27 cellular contexts compared by ENCODE assay signal in the genomic region with DNA sequence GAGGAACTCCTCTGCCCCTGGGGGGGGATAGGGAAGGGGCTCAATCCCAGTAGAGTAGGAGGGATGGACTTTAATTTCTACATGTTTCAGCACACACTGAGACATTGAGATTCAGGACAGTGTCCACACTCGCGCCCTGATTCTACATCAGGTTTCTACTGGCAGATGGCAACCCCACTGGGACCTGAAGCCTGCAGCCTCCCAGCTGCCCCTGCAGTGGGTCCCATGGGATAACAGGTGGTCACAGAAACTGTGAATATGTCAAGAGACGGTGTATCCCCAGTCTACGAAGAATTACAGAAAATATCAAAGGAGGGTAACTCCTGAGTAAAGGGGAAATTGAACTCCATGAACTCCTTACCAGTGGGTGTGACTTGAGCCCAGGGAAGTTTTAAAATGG. TPM values are rescaled to one million over a fixed set of nuclear protein-coding genes. Genes with fewer than 3 reads are reported as not detected.
DNase-seq lines count a peak whose midpoint lies in the region; TF ChIP-seq lines count a peak whose summit lies in the region.
"Had no signal": no experiment of that assay in that cellular context is flagged by ENCODE, and none has a peak within 500 bp of the region (broad histone marks: within the 10 kb centered on the region; RNA-seq: fewer than 3 reads in every experiment).

No MANE protein-coding gene starts in this region.

- peaks cover 11% of the 10 kb centered on the region for H3K27me3 ChIP-seq in endodermal cell (ENCODE audit: control insufficient read depth, insufficient read depth, low read length, poor library complexity, severe bottlenecking)
- H3K27me3 ChIP-seq in MG63, result peaks cover 10% of the 10 kb centered on the region
- H3K27me3 ChIP-seq: uterus had no signal

- no peak overlapping the region for H3K27ac Mint-ChIP-seq in endodermal cell
- H3K27ac Mint-ChIP-seq: activated CD4-positive, alpha-beta memory T cell treated with anti-CD3 and anti-CD28 coated beads for 36 hours; activated T-helper 1 cell treated with anti-CD3 and anti-CD28 coated beads, Interleukin-12 subunit alpha, Interleukin-12 subunit beta, Interleukin-2, Interleukin-4 antibody, amounts not matched to agents 30 ng/mL and 10 ng/mL and 1 ng/mL, durations not matched to agents 14 hours and 24 hours and 36 hours; effector memory CD8-positive, alpha-beta T cell; T-helper 1 cell treated with Interleukin-12 subunit alpha and Interleukin-12 subunit beta and Interleukin-4 antibody, amounts not matched to agents 30 μg/mL and 1 μg/mL, for 36 hours had no signal

- no peak overlapping the region for H3K4me3 Mint-ChIP-seq in endodermal cell
- H3K4me3 Mint-ChIP-seq: activated CD4-positive, alpha-beta memory T cell treated with anti-CD3 and anti-CD28 coated beads for 36 hours; activated naive CD4-positive, alpha-beta T cell treated with anti-CD3 and anti-CD28 coated beads, Interleukin-2, amount 50 U/mL, for 24 hours; effector memory CD8-positive, alpha-beta T cell; T-helper 1 cell treated with Interleukin-12 subunit alpha and Interleukin-12 subunit beta and Interleukin-4 antibody, amounts not matched to agents 30 μg/mL and 1 μg/mL, for 36 hours had no signal

- H3K4me1 ChIP-seq in endodermal cell (ENCODE audit: control insufficient read depth, insufficient read depth, low read length), result no peaks in the 10 kb centered on the region

- no peaks in the 10 kb centered on the region for H3K9me3 Mint-ChIP-seq in endodermal cell
- H3K9me3 Mint-ChIP-seq: activated naive CD4-positive, alpha-beta T cell treated with anti-CD3 and anti-CD28 coated beads, Interleukin-2, amount 50 U/mL, for 24 hours; activated T-helper 1 cell treated with anti-CD3 and anti-CD28 coated beads, Interleukin-12 subunit alpha, Interleukin-12 subunit beta, Interleukin-2, Interleukin-4 antibody, amounts not matched to agents 30 ng/mL and 10 ng/mL and 1 ng/mL, durations not matched to agents 14 hours and 24 hours and 36 hours; effector memory CD8-positive, alpha-beta T cell had no signal

- DNase-seq in DMS53 (lab: John Stamatoyannopoulos, UW) (peak; percentile 65), DMS53 treated with DMSO at 0.1 percent for 48 hours (lab: John Stamatoyannopoulos, UW; ENCODE audit: unreplicated experiment) (no peak), DMS 273 (lab: John Stamatoyannopoulos, UW; ENCODE audit: unreplicated experiment) (peak; percentile 82), NCI-H2171 treated with DMSO at 0.1 percent for 48 hours (lab: John Stamatoyannopoulos, UW) (peak; percentile 94), endodermal cell (peak; percentile 23), NCI-H510A treated with DMSO at 0.1 percent for 48 hours (lab: John Stamatoyannopoulos, UW) (no peak), cerebellum (ENCODE audit: low spot score) (no peak), MG63 (no peak)
- DNase-seq: activated CD4-positive, alpha-beta memory T cell treated with anti-CD3 and anti-CD28 coated beads for 36 hours; cerebellar nuclear complex; COR-L47; effector memory CD8-positive, alpha-beta T cell; esophagus squamous epithelium; HCEC 1CT; kidney glomerular epithelial cell; mammary epithelial cell; NCI-H526; occipital lobe; PC-3; retina; uterus had no signal

- no peak overlapping the region for H3K9ac ChIP-seq in endodermal cell (ENCODE audit: extremely low read depth, low read length, poor library complexity, severe bottlenecking)

- 83 to 92% methylated on average over 4 of the region's 4 CpGs for WGBS in endodermal cell (ENCODE audit: insufficient coverage in 1 of 2, insufficient read length in 1 of 2), 2 experiments

- H3K27me3 Mint-ChIP-seq in endodermal cell (ENCODE audit: insufficient read depth), result peaks cover 24% of the 10 kb centered on the region
- H3K27me3 Mint-ChIP-seq: activated CD4-positive, alpha-beta memory T cell treated with anti-CD3 and anti-CD28 coated beads for 36 hours; activated naive CD4-positive, alpha-beta T cell treated with anti-CD3 and anti-CD28 coated beads, Interleukin-2, amount 50 U/mL, for 24 hours had no signal

- no peaks in the 10 kb centered on the region for H3K9me3 ChIP-seq in endodermal cell (ENCODE audit: control insufficient read depth, low read length)
- peaks cover 2% of the 10 kb centered on the region; the same call in 1 of the 2 replicates for H3K9me3 ChIP-seq in MG63
- H3K9me3 ChIP-seq: esophagus squamous epithelium, gastroesophageal sphincter, uterus had no signal

- no peaks in the 10 kb centered on the region for H3K36me3 Mint-ChIP-seq in endodermal cell (ENCODE audit: low read depth)
- H3K36me3 Mint-ChIP-seq: activated CD4-positive, alpha-beta memory T cell treated with anti-CD3 and anti-CD28 coated beads for 36 hours; activated naive CD4-positive, alpha-beta T cell treated with anti-CD3 and anti-CD28 coated beads, Interleukin-2, amount 50 U/mL, for 24 hours had no signal

- H3K4me1 Mint-ChIP-seq in endodermal cell, result peaks cover 1% of the 10 kb centered on the region

- TF ChIP-seq CTCF in endodermal cell (conservative IDR thresholded peaks at IDR 0.05), result no peak

- H3K36me3 ChIP-seq in endodermal cell (ENCODE audit: control insufficient read depth, insufficient read depth, low read length), result no peaks in the 10 kb centered on the region
- no peaks in the 10 kb centered on the region for H3K36me3 ChIP-seq in MG63
- H3K36me3 ChIP-seq: esophagus squamous epithelium, gastroesophageal sphincter, uterus had no signal

- H3K27ac ChIP-seq in endodermal cell (ENCODE audit: low read depth, low read length), result no peak overlapping the region
- H3K27ac ChIP-seq: 22Rv1, esophagus squamous epithelium, gastroesophageal sphincter, uterus had no signal

- H3K4me3 ChIP-seq in endodermal cell (ENCODE audit: low read length) (no peak overlapping the region), MG63 (no peak overlapping the region)
- H3K4me3 ChIP-seq: esophagus squamous epithelium, gastroesophageal sphincter, uterus had no signal

RNA-seq across cellular contexts. Expression of a gene that starts 2.4 kb away (rescaled TPM):
- total RNA-seq in endodermal cell (1 to 10 TPM; 7.1 to 9.8 TPM), cerebellum (not detected)
- 3.0 TPM for polyA plus RNA-seq in endodermal cell (2013, experiment 1 of 2)
- 2.3 TPM for polyA plus RNA-seq in endodermal cell (2013, experiment 2 of 2)
- 0.72 and 2.4 TPM in 2 replicates for total RNA-seq in MG63 (2014; rRNA removed; shearing (Covaris generic); ENCODE audit: low replicate concordance)
- total RNA-seq: gastroesophageal sphincter, mammary epithelial cell, occipital lobe, subcutaneous adipose tissue had no signal
- polyA plus RNA-seq: mammary epithelial cell had no signal

RNA-seq across cellular contexts. Expression of a gene that starts 47.7 kb away (rescaled TPM):
- 10 to 100 TPM; 68.0 to 89.4 TPM for total RNA-seq in endodermal cell
- 90.0 TPM for polyA plus RNA-seq in endodermal cell (2013, experiment 1 of 2)
- polyA plus RNA-seq in endodermal cell (2013, experiment 2 of 2), result 75.7 TPM
- 60.9 TPM for total RNA-seq in cerebellum
- total RNA-seq in MG63 (2014; rRNA removed; shearing (Covaris generic); ENCODE audit: low replicate concordance), result 543 and 925 TPM in 2 replicates

Comparison
In these comparisons a context has a peak if more than half of its experiments do, and no peak if none do; other contexts are left out.
1. DNase-seq: peak in DMS53 (single experiment), DMS 273 (single experiment), NCI-H2171 treated with DMSO at 0.1 percent for 48 hours (single experiment) and endodermal cell (single experiment); none in DMS53 treated with DMSO at 0.1 percent for 48 hours (single experiment), NCI-H510A treated with DMSO at 0.1 percent for 48 hours (single experiment), cerebellum (single experiment) and MG63 (single experiment).